23 cellular contexts compared by ENCODE assay signal in the genomic region with DNA sequence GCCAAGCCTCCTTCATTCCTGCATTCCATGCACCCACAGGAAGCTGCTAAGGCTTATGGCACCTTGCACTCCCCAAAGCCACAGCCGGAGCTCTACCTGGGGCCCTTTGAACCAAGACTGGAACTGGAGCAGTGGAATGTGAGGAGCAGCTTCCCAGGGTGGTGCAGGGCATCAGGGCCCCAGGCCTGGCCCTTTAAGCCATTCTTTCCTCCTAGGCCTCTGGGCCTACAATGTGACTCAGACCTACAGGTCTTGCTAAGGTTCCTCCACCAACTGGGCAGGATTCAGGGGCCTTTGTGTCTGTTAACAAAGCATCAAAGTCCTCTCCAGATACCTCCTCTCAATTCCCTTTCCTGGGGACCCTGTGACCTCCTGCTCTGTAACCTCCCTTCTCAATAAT.
"Had no signal": no experiment of that assay in that cellular context is flagged by ENCODE, and none has a peak within 500 bp of the region (broad histone marks: within the 10 kb centered on the region; RNA-seq: fewer than 3 reads in every experiment).

No MANE protein-coding gene starts in this region.

- H3K4me1 Mint-ChIP-seq: mesothelial cell of epicardium had no signal

- H3K36me3 Mint-ChIP-seq: mesothelial cell of epicardium; naive B cell; naive thymus-derived CD8-positive, alpha-beta T cell had no signal

- H3K4me3 Mint-ChIP-seq: dendritic cell treated with granulocyte-macrophage colony-stimulating factor and Interleukin-4, amounts not matched to agents 40 ng/mL and 50 ng/mL, for 4 days; effector memory CD8-positive, alpha-beta T cell; endodermal cell; mesothelial cell of epicardium; naive B cell; naive thymus-derived CD8-positive, alpha-beta T cell had no signal

- H3K9me3 Mint-ChIP-seq: dendritic cell treated with granulocyte-macrophage colony-stimulating factor and Interleukin-4, amounts not matched to agents 40 ng/mL and 50 ng/mL, for 4 days; effector memory CD8-positive, alpha-beta T cell; endodermal cell; mesothelial cell of epicardium; naive B cell; naive thymus-derived CD8-positive, alpha-beta T cell had no signal

- H3K4me1 ChIP-seq: gastrocnemius medialis had no signal

- DNase-seq: effector CD8-positive, alpha-beta T cell; effector memory CD8-positive, alpha-beta T cell; endodermal cell; erythroblast; esophagus squamous epithelium; foreskin melanocyte; gastrocnemius medialis; glutamatergic neuron; head of caudate nucleus; heart right ventricle; hippocampal formation; left cardiac atrium; left lung; left ventricle myocardium superior; lower lobe of right lung; mesenchymal stem cell; mucosa of descending colon; naive B cell; naive thymus-derived CD8-positive, alpha-beta T cell had no signal

- H3K27me3 Mint-ChIP-seq: dendritic cell treated with granulocyte-macrophage colony-stimulating factor and Interleukin-4, amounts not matched to agents 40 ng/mL and 50 ng/mL, for 4 days; effector memory CD8-positive, alpha-beta T cell; naive B cell; naive thymus-derived CD8-positive, alpha-beta T cell had no signal

- H3K27ac Mint-ChIP-seq: dendritic cell treated with granulocyte-macrophage colony-stimulating factor and Interleukin-4, amounts not matched to agents 40 ng/mL and 50 ng/mL, for 4 days; effector memory CD8-positive, alpha-beta T cell; endodermal cell; mesothelial cell of epicardium; naive thymus-derived CD8-positive, alpha-beta T cell had no signal

- H3K36me3 ChIP-seq: esophagus squamous epithelium, gastrocnemius medialis, heart right ventricle, left lung, lower lobe of right lung had no signal

- H3K4me3 ChIP-seq: coronary artery, esophagus squamous epithelium, gastrocnemius medialis, heart right ventricle, left lung, lower lobe of right lung, mucosa of descending colon had no signal

- H3K9me3 ChIP-seq: esophagus squamous epithelium, gastrocnemius medialis, heart right ventricle, left lung, lower lobe of right lung, mucosa of descending colon had no signal

- H3K27ac ChIP-seq: coronary artery, epithelial cell of prostate, esophagus squamous epithelium, gastrocnemius medialis, heart right ventricle, left lung, lower lobe of right lung had no signal
